ENCODE assay signal across 1 cellular context in genomic region chr17:8153550-8153956, GRCh38.
A peak's percentile ranks its signal among the peaks of the same experiment; 100 is the strongest.
TF ChIP-seq lines count a peak whose summit lies in the region.

No MANE protein-coding gene starts in this region.

TF ChIP-seq in HepG2, 621 proteins besides CTCF, POLR2A, EP300 and RAD21 (continued from another document and continues in another):
- no peak for TF ChIP-seq ZBTB8A (CRISPR knock-in tag; IDR thresholded peaks at IDR 0.05; ENCODE audit: borderline replicate concordance, low read depth)
- peak; percentile 47; the same call in 1 of the 2 replicates for TF ChIP-seq MYC (CRISPR knock-in tag; IDR thresholded peaks at IDR 0.05; ENCODE audit: borderline replicate concordance)
- TF ChIP-seq STAT6 (CRISPR knock-in tag; IDR thresholded peaks at IDR 0.05; ENCODE audit: borderline replicate concordance) = no peak; the same call in 1 of the 2 replicates
- TF ChIP-seq ZNF318 (CRISPR knock-in tag; IDR thresholded peaks at IDR 0.05) = no peak
- no peak for TF ChIP-seq ISL2 (CRISPR knock-in tag; IDR thresholded peaks at IDR 0.05)
- TF ChIP-seq RBAK (CRISPR knock-in tag; IDR thresholded peaks at IDR 0.05) = no peak
- TF ChIP-seq ZC3H13 (CRISPR knock-in tag; IDR thresholded peaks at IDR 0.05) = no peak
- TF ChIP-seq HINFP (CRISPR knock-in tag; IDR thresholded peaks at IDR 0.05; ENCODE audit: low read depth) = no peak
- TF ChIP-seq RFX1 (IDR thresholded peaks at IDR 0.05) = no peak
- TF ChIP-seq ZKSCAN1 (IDR thresholded peaks at IDR 0.05; ENCODE audit: low read length) = no peak
- no peak for TF ChIP-seq SNAPC5 (CRISPR knock-in tag; IDR thresholded peaks at IDR 0.05; ENCODE audit: borderline replicate concordance)
- no peak for TF ChIP-seq ARHGAP35 (CRISPR knock-in tag; IDR thresholded peaks at IDR 0.05; ENCODE audit: borderline replicate concordance)
- peak; percentile 30; the same call in 1 of the 2 replicates for TF ChIP-seq KAT7 (CRISPR knock-in tag; IDR thresholded peaks at IDR 0.05; ENCODE audit: borderline replicate concordance)
- TF ChIP-seq ZBTB38 (CRISPR knock-in tag; IDR thresholded peaks at IDR 0.05) = peak; percentile 18; the same call in 1 of the 2 replicates
- no peak for TF ChIP-seq KLF11 (CRISPR knock-in tag; IDR thresholded peaks at IDR 0.05)
- TF ChIP-seq ZFP36L2 (CRISPR knock-in tag; IDR thresholded peaks at IDR 0.05) = no peak
- no peak for TF ChIP-seq ZNF383 (CRISPR knock-in tag; IDR thresholded peaks at IDR 0.05; ENCODE audit: borderline replicate concordance)
- TF ChIP-seq ZNF607 (CRISPR knock-in tag; IDR thresholded peaks at IDR 0.05; ENCODE audit: borderline replicate concordance) = no peak
- TF ChIP-seq ZBTB34 (CRISPR knock-in tag; IDR thresholded peaks at IDR 0.05) = no peak
- no peak for TF ChIP-seq PHB2 (IDR thresholded peaks at IDR 0.05; ENCODE audit: partially characterized antibody)
- TF ChIP-seq FOXK2 (IDR thresholded peaks at IDR 0.05) = no peak
- no peak for TF ChIP-seq CREB1 (IDR thresholded peaks at IDR 0.05)
- TF ChIP-seq CREB1 (CRISPR knock-in tag; IDR thresholded peaks at IDR 0.05) = no peak; the same call in 1 of the 2 replicates
- TF ChIP-seq U2AF2 (IDR thresholded peaks at IDR 0.05; ENCODE audit: low read depth, low read length) = no peak
- TF ChIP-seq XRCC5 (optimal IDR thresholded peaks at IDR 0.05; ENCODE audit: low read length) = no peak
- TF ChIP-seq SETDB1 (CRISPR knock-in tag; IDR thresholded peaks at IDR 0.05; ENCODE audit: borderline replicate concordance) = no peak
- TF ChIP-seq HDAC2 (CRISPR knock-in tag; IDR thresholded peaks at IDR 0.05) = peak; percentile 44
- no peak for TF ChIP-seq ZNF678 (CRISPR knock-in tag; IDR thresholded peaks at IDR 0.05)
- TF ChIP-seq ZNF484 (CRISPR knock-in tag; IDR thresholded peaks at IDR 0.05; ENCODE audit: borderline replicate concordance, low read depth) = no peak
- TF ChIP-seq ARNTL (CRISPR knock-in tag; IDR thresholded peaks at IDR 0.05) = peak; percentile 99
- no peak for TF ChIP-seq CREM (IDR thresholded peaks at IDR 0.05)
- TF ChIP-seq CREM (CRISPR knock-in tag; IDR thresholded peaks at IDR 0.05) = no peak
- no peak for TF ChIP-seq ZNF772 (CRISPR knock-in tag; IDR thresholded peaks at IDR 0.05)
- no peak for TF ChIP-seq ZNF354B (CRISPR knock-in tag; IDR thresholded peaks at IDR 0.05)
- TF ChIP-seq ZNF605 (CRISPR knock-in tag; IDR thresholded peaks at IDR 0.05) = no peak
- TF ChIP-seq ZNF652 (CRISPR knock-in tag; IDR thresholded peaks at IDR 0.05; ENCODE audit: borderline replicate concordance, low read depth) = no peak
- no peak for TF ChIP-seq CCAR2 (optimal IDR thresholded peaks at IDR 0.05; ENCODE audit: low read depth, low read length)
- no peak for TF ChIP-seq FOXM1 (CRISPR knock-in tag; IDR thresholded peaks at IDR 0.05)
- TF ChIP-seq SYNCRIP (IDR thresholded peaks at IDR 0.05; ENCODE audit: insufficient read depth, low read depth, low read length) = no peak
- TF ChIP-seq PRMT3 (CRISPR knock-in tag; IDR thresholded peaks at IDR 0.05; ENCODE audit: borderline replicate concordance, low read depth) = no peak
- no peak for TF ChIP-seq REXO4 (CRISPR knock-in tag; IDR thresholded peaks at IDR 0.05; ENCODE audit: borderline replicate concordance)
- no peak for TF ChIP-seq ZNF773 (CRISPR knock-in tag; IDR thresholded peaks at IDR 0.05; ENCODE audit: borderline replicate concordance)
- no peak for TF ChIP-seq ZNF296 (CRISPR knock-in tag; conservative IDR thresholded peaks at IDR 0.05)
- no peak for TF ChIP-seq ETV6 (CRISPR knock-in tag; conservative IDR thresholded peaks at IDR 0.05)
- peak; percentile 43; the same call in 1 of the 2 replicates for TF ChIP-seq IRF2 (CRISPR knock-in tag; IDR thresholded peaks at IDR 0.05)
- TF ChIP-seq ZNF343 (CRISPR knock-in tag; IDR thresholded peaks at IDR 0.05) = no peak
- no peak for TF ChIP-seq ATAD3A (CRISPR knock-in tag; IDR thresholded peaks at IDR 0.05)
- TF ChIP-seq BHLHE40 (IDR thresholded peaks at IDR 0.05; ENCODE audit: low read length) = peak; percentile 89
- TF ChIP-seq PREB (CRISPR knock-in tag; IDR thresholded peaks at IDR 0.05) = no peak
- no peak for TF ChIP-seq ZBTB37 (CRISPR knock-in tag; IDR thresholded peaks at IDR 0.05)
- no peak for TF ChIP-seq ZNF280B (CRISPR knock-in tag; IDR thresholded peaks at IDR 0.05; ENCODE audit: borderline replicate concordance)
- no peak for TF ChIP-seq BRCA1 (CRISPR knock-in tag; IDR thresholded peaks at IDR 0.05)
- no peak; a peak in 1 of 4 replicates for TF ChIP-seq KLF16 (CRISPR knock-in tag; IDR thresholded peaks at IDR 0.05)
